In genomic region chr2:166068981-166069380, GRCh38 we compare ENCODE assay signal across 31 cellular contexts. TPM values are rescaled to one million over a fixed set of nuclear protein-coding genes. Genes with fewer than 3 reads are reported as not detected.
"Had no signal": no experiment of that assay in that cellular context is flagged by ENCODE, and none has a peak within 500 bp of the region (broad histone marks: within the 10 kb centered on the region; RNA-seq: fewer than 3 reads in every experiment).

No MANE protein-coding gene starts in this region.

- H3K4me1 ChIP-seq: adrenal gland, ascending aorta had no signal

- H3K9ac ChIP-seq: KMS-11 had no signal

- H3K9me3 ChIP-seq: adrenal gland, ascending aorta, MG63 had no signal

- H3K27me3 ChIP-seq: adrenal gland, ascending aorta, brain microvascular endothelial cell, MG63 had no signal

- DNase-seq: activated CD4-positive, alpha-beta T cell treated with anti-CD3 and anti-CD28 coated beads for 36 hours; activated CD4-positive, alpha-beta T cell treated with anti-CD3 and anti-CD28 coated beads, Interleukin-2, amount 50 U/mL, for 1 hour; activated CD4-positive, CD25-positive, alpha-beta regulatory T cell; activated CD8-positive, alpha-beta memory T cell treated with anti-CD3 and anti-CD28 coated beads, Interleukin-2, amount 50 U/mL, for 4 hours; activated CD8-positive, alpha-beta T cell treated with anti-CD3 and anti-CD28 coated beads for 36 hours; activated gamma-delta T cell treated with Interleukin-2 at 50 U/mL for 16 hours; activated naive CD4-positive, alpha-beta T cell treated with anti-CD3 and anti-CD28 coated beads, Interleukin-2, amount 10 ng/mL, durations not matched to agents 7 days and 5 days; activated naive CD8-positive, alpha-beta T cell treated with anti-CD3 and anti-CD28 coated beads for 36 hours; activated T-cell treated with anti-CD3 and anti-CD28 coated beads, Interleukin-2, amount 50 U/mL, for 72 hours; adrenal gland; brain microvascular endothelial cell; cerebellar nuclear complex; MG63; NCI-H1105; NCI-H1436; NCI-H1694 treated with DMSO at 0.1 percent for 48 hours; NCI-H2029 treated with DMSO at 0.1 percent for 48 hours; NCI-H345; NCI-H510A; NCI-H69; NK-92 treated with Interleukin-12 subunit alpha and Interleukin-12 subunit beta, amount 100 ng/mL, for 24 hours; OCI-M1; RPMI8226; T-cell; T-helper 2 cell; T1000 had no signal

- H3K27ac ChIP-seq: adrenal gland, ascending aorta, brain microvascular endothelial cell, KMS-11, VCaP had no signal

- H3K4me3 ChIP-seq: adrenal gland, ascending aorta, MG63, SK-N-MC had no signal

- H3K36me3 ChIP-seq: adrenal gland, ascending aorta, brain microvascular endothelial cell, MG63 had no signal

- H3K4me2 ChIP-seq: KMS-11 had no signal

RNA-seq across cellular contexts. Expression of gene SCN1A, which starts 58.8 kb away (rescaled TPM):
- total RNA-seq: activated CD4-positive, alpha-beta T cell treated with anti-CD3 and anti-CD28 coated beads for 36 hours; activated CD8-positive, alpha-beta T cell treated with anti-CD3 and anti-CD28 coated beads for 36 hours; activated naive CD8-positive, alpha-beta T cell treated with anti-CD3 and anti-CD28 coated beads for 36 hours; activated T-cell treated with anti-CD3 and anti-CD28 coated beads, Interleukin-2, amount 50 U/mL, for 72 hours; activated T-helper 2 cell treated with anti-CD3 and anti-CD28 coated beads, Interferon-gamma antibody, Interleukin-2, Interleukin-4, amounts not matched to agents 10 μg/mL and 5 μg/mL and 100 μg/mL, durations not matched to agents 14 hours and 24 hours and 36 hours; ascending aorta; T-cell had no signal
